ENCODE assay signal across 26 cellular contexts in genomic region chr17:57145347-57145746, GRCh38.
"Had no signal": no experiment of that assay in that cellular context is flagged by ENCODE, and none has a peak within 500 bp of the region (broad histone marks: within the 10 kb centered on the region; RNA-seq: fewer than 3 reads in every experiment).

No MANE protein-coding gene starts in this region.

- H3K4me1 ChIP-seq: ascending aorta, esophagus muscularis mucosa, foreskin keratinocyte, heart left ventricle, sigmoid colon, suprapubic skin, tibial artery had no signal

- H3K36me3 ChIP-seq: ascending aorta, esophagus muscularis mucosa, heart left ventricle, neutrophil, sigmoid colon, suprapubic skin, tibial artery had no signal

- H3K27ac ChIP-seq: ascending aorta, esophagus muscularis mucosa, foreskin keratinocyte, heart left ventricle, neutrophil, sigmoid colon, suprapubic skin, tibial artery had no signal

- ATAC-seq: activated CD4-positive, CD25-positive, alpha-beta regulatory T cell treated with anti-CD3 and anti-CD28 coated beads, Interleukin-2, amount 50 U/mL, for 24 hours; foreskin keratinocyte; heart left ventricle; left colon; natural killer cell; stimulated activated memory B cell treated with anti-CD40 and anti-IgM and Interleukin-4, amounts not matched to agents 10 μg/mL and 1 μg/mL and 100 μg/mL, for 72 hours had no signal

- FAIRE-seq: endothelial cell of umbilical vein, kidney, small intestine had no signal

- H3K27me3 ChIP-seq: ascending aorta, heart left ventricle, neutrophil had no signal

- DNase-seq: activated CD4-positive, alpha-beta T cell treated with anti-CD3 and anti-CD28 coated beads for 48 hours; activated CD4-positive, alpha-beta T cell treated with anti-CD3 and anti-CD28 coated beads, Interleukin-2, amount 50 U/mL, for 48 hours; activated CD8-positive, alpha-beta memory T cell treated with anti-CD3 and anti-CD28 coated beads for 24 hours; activated effector memory CD4-positive, alpha-beta T cell treated with Interleukin-2 at 50 U/mL for 16 hours; activated naive CD4-positive, alpha-beta T cell treated with Interleukin-2 at 50 U/mL for 16 hours; central memory CD4-positive, alpha-beta T cell; foreskin keratinocyte; heart left ventricle; hypothalamus; immature natural killer cell; kidney; left colon; midbrain; natural killer cell; retina; sigmoid colon; small intestine; stimulated activated CD4-positive, alpha-beta T cell treated with anti-CD3 and anti-CD28 coated beads, Interleukin-4, amount 100 ng/mL, for 24 hours; tibial artery had no signal

- H3K9me3 ChIP-seq: ascending aorta, esophagus muscularis mucosa, heart left ventricle, neutrophil, sigmoid colon, suprapubic skin, tibial artery had no signal

- H3K4me3 ChIP-seq: ascending aorta, esophagus muscularis mucosa, heart left ventricle, sigmoid colon, suprapubic skin, tibial artery had no signal
